Comparison of ENCODE assay signal across 25 cellular contexts in the genomic region with DNA sequence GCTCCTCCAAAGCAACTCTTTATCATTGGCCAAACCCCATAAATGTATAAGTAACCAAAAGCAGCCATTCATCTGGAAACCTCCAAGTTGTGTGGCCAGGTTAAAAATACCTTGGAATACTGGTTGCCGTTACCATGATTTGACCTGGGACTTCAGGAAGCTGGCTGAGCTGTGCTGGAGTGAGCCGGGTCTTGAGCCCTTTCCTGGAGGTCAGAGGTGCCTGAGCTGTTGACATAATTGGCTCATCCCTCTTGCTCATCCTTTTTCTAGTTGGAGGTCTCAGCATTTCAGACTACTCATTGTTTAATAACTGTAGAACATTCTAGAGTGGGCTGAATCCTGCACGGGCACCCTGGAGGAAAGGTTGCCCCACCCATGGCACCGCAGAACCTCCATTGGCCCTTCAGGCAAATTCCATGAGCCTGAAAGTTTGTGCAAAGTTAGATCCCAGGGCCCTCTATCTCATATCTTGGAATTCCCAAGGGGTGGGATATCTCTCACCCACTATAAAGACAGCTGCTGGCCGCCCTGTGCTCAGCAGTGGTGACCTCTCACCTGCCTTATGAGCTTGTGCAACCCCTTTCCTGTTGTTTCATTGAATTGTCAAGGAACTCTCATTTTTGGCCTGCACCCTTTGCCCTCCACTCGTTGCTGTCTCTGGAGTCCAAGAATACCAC.
"Had no signal": no experiment of that assay in that cellular context is flagged by ENCODE, and none has a peak within 500 bp of the region (broad histone marks: within the 10 kb centered on the region; RNA-seq: fewer than 3 reads in every experiment).

No MANE protein-coding gene starts in this region.

- ATAC-seq: activated CD4-positive, CD25-positive, alpha-beta regulatory T cell treated with anti-CD3 and anti-CD28 coated beads, Interleukin-2, amount 50 U/mL, for 24 hours; gastroesophageal sphincter; heart left ventricle; natural killer cell had no signal

- H3K36me3 ChIP-seq: ascending aorta, breast epithelium, gastroesophageal sphincter, left lung, transverse colon had no signal

- H3K4me3 Mint-ChIP-seq: activated naive CD4-positive, alpha-beta T cell treated with anti-CD3 and anti-CD28 coated beads, Interleukin-2, amount 50 U/mL, for 24 hours; dendritic cell treated with granulocyte-macrophage colony-stimulating factor and Interleukin-4, amounts not matched to agents 40 ng/mL and 50 ng/mL, for 4 days; memory B cell; natural killer cell had no signal

- H3K9me3 ChIP-seq: ascending aorta, left lung had no signal

- H3K4me1 Mint-ChIP-seq: memory B cell had no signal

- H3K27ac ChIP-seq: ascending aorta, breast epithelium, gastroesophageal sphincter, heart left ventricle, transverse colon had no signal

- H3K27ac Mint-ChIP-seq: activated naive CD4-positive, alpha-beta T cell treated with anti-CD3 and anti-CD28 coated beads, Interleukin-2, amount 50 U/mL, for 24 hours; dendritic cell treated with granulocyte-macrophage colony-stimulating factor and Interleukin-4, amounts not matched to agents 40 ng/mL and 50 ng/mL, for 4 days; memory B cell; natural killer cell had no signal

- H3K27me3 Mint-ChIP-seq: activated naive CD4-positive, alpha-beta T cell treated with anti-CD3 and anti-CD28 coated beads, Interleukin-2, amount 50 U/mL, for 24 hours had no signal

- H3K36me3 Mint-ChIP-seq: memory B cell, natural killer cell had no signal

- DNase-seq: activated CD4-positive, alpha-beta T cell treated with anti-CD3 and anti-CD28 coated beads, Interleukin-2, amount 50 U/mL, for 1 hour; activated CD8-positive, alpha-beta memory T cell treated with anti-CD3 and anti-CD28 coated beads for 24 hours; activated CD8-positive, alpha-beta memory T cell treated with anti-CD3 and anti-CD28 coated beads, Interleukin-2, amount 50 U/mL, for 48 hours; activated gamma-delta T cell; activated T-cell treated with anti-CD3 and anti-CD28 coated beads, Interleukin-2, amount 50 U/mL, for 48 hours; effector CD8-positive, alpha-beta T cell; heart left ventricle; kidney; left lung; natural killer cell; stimulated activated CD4-positive, alpha-beta T cell treated with anti-CD3 and anti-CD28 coated beads, Interleukin-12 subunit alpha, Interleukin-12 subunit beta, amount 100 ng/mL, for 4 hours; stimulated activated CD4-positive, alpha-beta T cell treated with anti-CD3 and anti-CD28 coated beads, Interleukin-1b, Interleukin-23, amount 100 ng/mL, for 48 hours; stimulated activated CD8-positive, alpha-beta memory T cell treated with anti-CD3 and anti-CD28 coated beads, Interleukin-4, amount 100 ng/mL, for 48 hours; stimulated activated naive CD4-positive, alpha-beta T cell treated with Interleukin-2 at 50 U/mL for 16 hours; substantia nigra; T-helper 1 cell; T-helper 9 cell; transverse colon had no signal

- H3K27me3 ChIP-seq: ascending aorta, breast epithelium, gastroesophageal sphincter, heart left ventricle, left lung, transverse colon had no signal

- H3K4me3 ChIP-seq: ascending aorta, breast epithelium, gastroesophageal sphincter, heart left ventricle, left lung, transverse colon had no signal

- H3K9me3 Mint-ChIP-seq: activated naive CD4-positive, alpha-beta T cell treated with anti-CD3 and anti-CD28 coated beads, Interleukin-2, amount 50 U/mL, for 24 hours; dendritic cell treated with granulocyte-macrophage colony-stimulating factor and Interleukin-4, amounts not matched to agents 40 ng/mL and 50 ng/mL, for 4 days; natural killer cell had no signal
